23 cellular contexts compared by ENCODE assay signal in genomic region chr12:52274521-52274920, GRCh38. TPM values are rescaled to one million over a fixed set of nuclear protein-coding genes. Genes with fewer than 3 reads are reported as not detected.
DNase-seq lines count a peak whose midpoint lies in the region; ATAC-seq and TF ChIP-seq lines count a peak whose summit lies in the region.
"Had no signal": no experiment of that assay in that cellular context is flagged by ENCODE, and none has a peak within 500 bp of the region (broad histone marks: within the 10 kb centered on the region; RNA-seq: fewer than 3 reads in every experiment).

KRT86 (plus strand) TSS chr12:52274645; CDS start chr12:52301917, 27,272 bp downstream.

- no peaks in the 10 kb centered on the region for H3K9me3 ChIP-seq in Panc1 (ENCODE audit: control insufficient read depth, insufficient read depth, low read depth, low read length)
- H3K9me3 ChIP-seq: BE2C, SK-N-SH had no signal

- H3K4me3 Mint-ChIP-seq in activated naive CD4-positive, alpha-beta T cell treated with anti-CD3 and anti-CD28 coated beads, Interleukin-2, amount 10 ng/mL, durations not matched to agents 7 days and 5 days, result no peak within 1 kb of the TSS
- no peak within 1 kb of the TSS for H3K4me3 Mint-ChIP-seq in activated naive CD4-positive, alpha-beta T cell treated with anti-CD3 and anti-CD28 coated beads for 36 hours
- H3K4me3 Mint-ChIP-seq in osteocyte (ENCODE audit: unreplicated experiment), result no peak within 1 kb of the TSS
- H3K4me3 Mint-ChIP-seq: HFFc6 had no signal

- H3K36me3 ChIP-seq in Panc1 (ENCODE audit: control insufficient read depth, insufficient read depth, low read length), result no peaks in the 10 kb centered on the region
- H3K36me3 ChIP-seq: BE2C had no signal

- H3K4me1 ChIP-seq in Panc1 (ENCODE audit: control insufficient read depth, insufficient read depth, low read length), result peaks cover 15% of the 10 kb centered on the region
- H3K4me1 ChIP-seq: BE2C had no signal

- no peak within 1 kb of the TSS for H3K27ac Mint-ChIP-seq in activated naive CD4-positive, alpha-beta T cell treated with anti-CD3 and anti-CD28 coated beads, Interleukin-2, amount 10 ng/mL, durations not matched to agents 7 days and 5 days
- no peak within 1 kb of the TSS for H3K27ac Mint-ChIP-seq in activated naive CD4-positive, alpha-beta T cell treated with anti-CD3 and anti-CD28 coated beads for 36 hours
- no peak within 1 kb of the TSS for H3K27ac Mint-ChIP-seq in osteocyte (ENCODE audit: unreplicated experiment)
- H3K27ac Mint-ChIP-seq: HFFc6 had no signal

- no peaks in the 10 kb centered on the region for H3K9me3 Mint-ChIP-seq in activated naive CD4-positive, alpha-beta T cell treated with anti-CD3 and anti-CD28 coated beads, Interleukin-2, amount 10 ng/mL, durations not matched to agents 7 days and 5 days
- no peaks in the 10 kb centered on the region for H3K9me3 Mint-ChIP-seq in activated naive CD4-positive, alpha-beta T cell treated with anti-CD3 and anti-CD28 coated beads for 36 hours
- no peaks in the 10 kb centered on the region for H3K9me3 Mint-ChIP-seq in osteocyte (ENCODE audit: unreplicated experiment)
- H3K9me3 Mint-ChIP-seq: HFFc6 had no signal

- no peak for TF ChIP-seq CTCF in Panc1 (IDR thresholded peaks at IDR 0.05)
- TF ChIP-seq CTCF in osteocyte (IDR thresholded peaks at IDR 0.05), result no peak

- in situ Hi-C loops in Panc1 (cut with HindIII; ENCODE audit: low pct_unique_long_range_greater_than_20kb, low sequenced_read_pairs), result no loop called here

- CTCF ChIA-PET in activated naive CD4-positive, alpha-beta T cell treated with anti-CD3 and anti-CD28 coated beads, Interleukin-2, amount 10 ng/mL, durations not matched to agents 7 days and 5 days (lab: Charles Lee), result interaction anchor here (1.6 to 7.1 kb wide), 2 partner anchors 10 to 67 kb away, joined by 3 to 76 read pairs; no protein-coding TSS in a partner anchor
- CTCF ChIA-PET in activated naive CD4-positive, alpha-beta T cell treated with anti-CD3 and anti-CD28 coated beads for 36 hours (lab: Charles Lee), result interaction anchor here (0.6 kb wide), 1 partner anchor 1217 kb away, joined by 4 read pairs; no protein-coding TSS in a partner anchor
- CTCF ChIA-PET in Panc1 (lab: Charles Lee), result no interaction called here

- H3K27me3 Mint-ChIP-seq in activated naive CD4-positive, alpha-beta T cell treated with anti-CD3 and anti-CD28 coated beads, Interleukin-2, amount 10 ng/mL, durations not matched to agents 7 days and 5 days, result peaks cover 65% of the 10 kb centered on the region
- peaks cover 14% of the 10 kb centered on the region for H3K27me3 Mint-ChIP-seq in activated naive CD4-positive, alpha-beta T cell treated with anti-CD3 and anti-CD28 coated beads for 36 hours (ENCODE audit: low read depth)
- peaks cover 14% of the 10 kb centered on the region for H3K27me3 Mint-ChIP-seq in osteocyte (ENCODE audit: unreplicated experiment)

- H3K27ac ChIP-seq in Panc1 (ENCODE audit: low read length), result peak within 1 kb of the TSS; percentile 46
- H3K27ac ChIP-seq: HL-60 had no signal

- peak; percentile 1 for DNase-seq in activated naive CD4-positive, alpha-beta T cell treated with anti-CD3 and anti-CD28 coated beads, Interleukin-2, amount 10 ng/mL, durations not matched to agents 7 days and 5 days
- DNase-seq in activated naive CD4-positive, alpha-beta T cell treated with anti-CD3 and anti-CD28 coated beads for 36 hours, result no peak
- no peak for DNase-seq in Panc1 (ENCODE audit: low read depth, low spot score)
- peak; percentile 51 for DNase-seq in osteocyte (ENCODE audit: extremely low spot score, unreplicated experiment)
- no peak for DNase-seq in dermis blood vessel endothelial cell
- no peak for DNase-seq in NCI-H1092 treated with DMSO at 0.1 percent for 48 hours (lab: John Stamatoyannopoulos, UW)
- DNase-seq: BE2C, EL, GF-D8, HFFc6, KBM-7, NCI-H1105, NCI-H146, NCI-H2029 treated with DMSO at 0.1 percent for 48 hours, NCI-H226, NCI-H510A treated with DMSO at 0.1 percent for 48 hours, NCI-H748 treated with DMSO at 0.1 percent for 48 hours, SIG-M5, SK-N-SH had no signal

- ATAC-seq in Panc1 (no peak), HG02678 (IDR thresholded peaks at IDR 0.05; ENCODE audit: unreplicated experiment) (no peak)
- ATAC-seq: HepG2 had no signal

- no peaks in the 10 kb centered on the region for H3K36me3 Mint-ChIP-seq in activated naive CD4-positive, alpha-beta T cell treated with anti-CD3 and anti-CD28 coated beads, Interleukin-2, amount 10 ng/mL, durations not matched to agents 7 days and 5 days
- H3K36me3 Mint-ChIP-seq in activated naive CD4-positive, alpha-beta T cell treated with anti-CD3 and anti-CD28 coated beads for 36 hours (ENCODE audit: low read depth), result no peaks in the 10 kb centered on the region
- no peaks in the 10 kb centered on the region for H3K36me3 Mint-ChIP-seq in osteocyte (ENCODE audit: unreplicated experiment)

- BruUV-seq in Panc1 (replicated peaks; lab: Mats Ljungman, UMichigan), result no TSS peak

- H3K27me3 ChIP-seq in Panc1 (ENCODE audit: control insufficient read depth, insufficient read depth, low read length), result no peaks in the 10 kb centered on the region
- H3K27me3 ChIP-seq: BE2C had no signal

- H3K4me3 ChIP-seq in Panc1 (ENCODE audit: low read depth in 2 of 2, low read length in 2 of 2), result no peak within 1 kb of the TSS

- POLR2A ChIA-PET in Panc1 (lab: Charles Lee), result no interaction called here

- H3K4me1 Mint-ChIP-seq in activated naive CD4-positive, alpha-beta T cell treated with anti-CD3 and anti-CD28 coated beads, Interleukin-2, amount 10 ng/mL, durations not matched to agents 7 days and 5 days, result peaks cover 9% of the 10 kb centered on the region
- peaks cover 3% of the 10 kb centered on the region for H3K4me1 Mint-ChIP-seq in activated naive CD4-positive, alpha-beta T cell treated with anti-CD3 and anti-CD28 coated beads for 36 hours (ENCODE audit: low read depth)
- peaks cover 23% of the 10 kb centered on the region for H3K4me1 Mint-ChIP-seq in osteocyte (ENCODE audit: unreplicated experiment)

- intact Hi-C loops in activated naive CD4-positive, alpha-beta T cell treated with anti-CD3 and anti-CD28 coated beads for 36 hours (cut with micrococcal nuclease), result no loop called here
- intact Hi-C loops in Panc1 (cut with micrococcal nuclease; ENCODE audit: unreplicated experiment), result loop anchor here (10.0 kb wide), 1 partner anchor 50 kb away; no protein-coding TSS in a partner anchor

RNA-seq across cellular contexts. Expression of gene KRT86, which starts in this region (rescaled TPM):
- under 1 TPM in 1 of 2 experiments, not detected in 1; 0.15 TPM for total RNA-seq in activated naive CD4-positive, alpha-beta T cell treated with anti-CD3 and anti-CD28 coated beads for 36 hours
- total RNA-seq in Panc1 (2021; ENCODE audit: unreplicated experiment), result 1.1 TPM
- polyA plus RNA-seq in Panc1 (2012; ENCODE audit: insufficient read length), result 1.2 TPM
- 0.24 TPM in 2 replicates for total RNA-seq in osteocyte
- total RNA-seq in dermis blood vessel endothelial cell, result not detected in 2 replicates
- total RNA-seq: A673, HepG2 had no signal
- polyA plus RNA-seq: HepG2 had no signal

Comparison
In these comparisons a context has a peak if more than half of its experiments do, and no peak if none do; other contexts are left out.
1. Peak in DNase-seq in osteocyte; RNA of the gene not detected or under 1 TPM.